ENCODE assay signal across 1 cellular context in genomic region chr18:58908006-58908405, GRCh38.
TF ChIP-seq lines count a peak whose summit lies in the region.

No MANE protein-coding gene starts in this region.

TF ChIP-seq in GM23338, 12 proteins besides CTCF, POLR2A, EP300 and RAD21 (continued from another document):
- TF ChIP-seq NANOG (IDR thresholded peaks at IDR 0.05; ENCODE audit: borderline replicate concordance) (no peak), ZNF462 (CRISPR knock-in tag; IDR thresholded peaks at IDR 0.05) (no peak), ZNF114 (CRISPR knock-in tag; IDR thresholded peaks at IDR 0.05) (no peak), EZH2 (IDR thresholded peaks at IDR 0.05; ENCODE audit: low read depth, unreplicated experiment) (no peak), ZNF331 (CRISPR knock-in tag; IDR thresholded peaks at IDR 0.05; ENCODE audit: low read depth) (no peak), JUNB (IDR thresholded peaks at IDR 0.05; ENCODE audit: unreplicated experiment) (no peak)
